ENCODE assay signal across 10 cellular contexts in the genomic region with DNA sequence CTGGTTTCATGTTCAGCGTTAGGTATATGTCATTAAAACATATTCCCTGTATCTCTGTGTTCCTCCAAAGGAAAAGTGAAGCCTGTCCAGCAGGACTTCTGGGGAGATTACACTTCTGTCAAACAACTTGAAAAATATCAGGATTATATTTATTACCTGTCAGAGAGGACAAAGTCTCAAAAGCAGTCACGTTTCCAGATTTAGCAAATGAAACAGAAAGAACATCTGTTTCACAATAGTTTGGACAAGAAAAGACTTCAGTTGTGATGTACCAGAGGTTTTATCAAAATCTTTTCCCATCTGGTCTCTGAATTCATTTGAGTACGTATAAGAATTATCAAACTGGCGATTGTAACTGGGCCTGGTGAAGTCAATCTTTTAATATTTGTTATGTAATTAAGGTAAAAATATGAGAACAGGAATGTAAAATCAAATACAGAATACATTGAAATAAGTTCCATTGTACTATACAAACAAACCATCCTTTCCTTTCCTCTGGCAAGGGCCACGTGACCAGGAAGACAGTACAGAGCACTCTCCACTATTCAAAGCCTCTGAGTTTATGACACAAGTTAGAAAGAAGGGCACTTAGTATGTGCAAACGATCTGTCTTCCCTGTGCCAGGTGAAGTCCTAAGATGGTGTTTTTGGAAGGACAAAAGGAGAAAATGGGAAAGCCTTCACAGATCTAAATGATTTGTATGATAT. TPM values are rescaled to one million over a fixed set of nuclear protein-coding genes. Genes with fewer than 3 reads are reported as not detected.
DNase-seq lines count a peak whose midpoint lies in the region; ATAC-seq and TF ChIP-seq lines count a peak whose summit lies in the region.
"Had no signal": no experiment of that assay in that cellular context is flagged by ENCODE, and none has a peak within 500 bp of the region (broad histone marks: within the 10 kb centered on the region; RNA-seq: fewer than 3 reads in every experiment).

No MANE protein-coding gene starts in this region.

- H3K4me3 ChIP-seq in GM06990 (replicated peaks; ENCODE audit: low read depth, low read length) (peak overlapping the region; percentile 92), neural cell (ENCODE audit: low read length) (peak overlapping the region; percentile 92)
- H3K4me3 ChIP-seq: tibial artery had no signal

- no peak overlapping the region for H3K4me2 ChIP-seq in neural cell (ENCODE audit: low read length)

- DNase-seq in GM06990 (ENCODE audit: extremely low read depth, insufficient read length) (no peak), MV-4-11 (lab: John Stamatoyannopoulos, UW) (peak; percentile 5), KBM-7 (no peak)
- DNase-seq: activated CD4-positive, alpha-beta T cell treated with anti-CD3 and anti-CD28 coated beads for 4 hours; stimulated activated CD4-positive, alpha-beta T cell treated with anti-CD3 and anti-CD28 coated beads, Interleukin-4, amount 100 ng/mL, for 1 hour; tibial artery had no signal

- no peak for TF ChIP-seq EP300 in neural cell (conservative IDR thresholded peaks at IDR 0.05; ENCODE audit: poor library complexity, severe bottlenecking)

- H3K9me2 ChIP-seq in neural cell (ENCODE audit: insufficient read depth, low read length) = no peaks in the 10 kb centered on the region

- H3K27ac ChIP-seq in cingulate gyrus (ENCODE audit: low read depth, low read length) (peak overlapping the region; percentile 10), neural cell (ENCODE audit: low read length) (no peak overlapping the region)

- peaks cover 39% of the 10 kb centered on the region for H3K79me2 ChIP-seq in neural cell (replicated peaks; ENCODE audit: insufficient read depth, low read length)

- in situ Hi-C loops in KBM-7 (cut with MboI; ENCODE audit: low pct_unique_long_range_greater_than_20kb, low sequenced_read_pairs) = no loop called here

- H4K20me1 ChIP-seq in neural cell (ENCODE audit: insufficient read depth) = no peaks in the 10 kb centered on the region

- no peak overlapping the region for H3K9ac ChIP-seq in neural cell (ENCODE audit: low read length)

- TF ChIP-seq CTCF in GM06990 (IDR thresholded peaks at IDR 0.05; ENCODE audit: insufficient read depth, low read length, poor library complexity, severe bottlenecking) (no peak), neural cell (IDR thresholded peaks at IDR 0.05; ENCODE audit: poor library complexity, severe bottlenecking) (no peak)

- H3K9me3 ChIP-seq in neural cell (ENCODE audit: low read length) = no peaks in the 10 kb centered on the region
- H3K9me3 ChIP-seq: tibial artery had no signal

- H2AFZ ChIP-seq in neural cell (ENCODE audit: low read depth, low read length) = no peak overlapping the region

- H3K36me3 ChIP-seq in GM06990 (ENCODE audit: control insufficient read depth, insufficient read depth, low read length) (peaks cover 4% of the 10 kb centered on the region; the same call in 1 of the 2 replicates), neural cell (ENCODE audit: insufficient read depth, low read length) (no peaks in the 10 kb centered on the region)
- H3K36me3 ChIP-seq: tibial artery had no signal

- ATAC-seq in HG02588 (IDR thresholded peaks at IDR 0.05; ENCODE audit: unreplicated experiment) (no peak), GM18909 (IDR thresholded peaks at IDR 0.05; ENCODE audit: poor library complexity, unreplicated experiment) (no peak)

- H3K27me3 ChIP-seq in GM06990 (replicated peaks; ENCODE audit: control insufficient read depth, insufficient read depth, low read length) = no peaks in the 10 kb centered on the region
- H3K27me3 ChIP-seq in neural cell (ENCODE audit: insufficient read depth, low read depth, low read length) = no peaks in the 10 kb centered on the region
- H3K27me3 ChIP-seq: tibial artery had no signal

- no peaks in the 10 kb centered on the region for H3F3A ChIP-seq in neural cell (ENCODE audit: insufficient read depth, low read length, poor library complexity, severe bottlenecking)

- no peak for TF ChIP-seq RAD21 in neural cell (conservative IDR thresholded peaks at IDR 0.05)

TF ChIP-seq in neural cell, 6 proteins besides CTCF, POLR2A, EP300 and RAD21:
- TF ChIP-seq SMC3 (conservative IDR thresholded peaks at IDR 0.05; ENCODE audit: poor library complexity) = no peak
- no peak for TF ChIP-seq POLR2AphosphoS5 (IDR thresholded peaks at IDR 0.05)
- no peak for TF ChIP-seq TAF1 (IDR thresholded peaks at IDR 0.05; ENCODE audit: low read depth)
- TF ChIP-seq EZH2 (IDR thresholded peaks at IDR 0.05; ENCODE audit: borderline replicate concordance, insufficient read depth, low read length, poor library complexity, severe bottlenecking) = no peak
- TF ChIP-seq, protein P1, sequence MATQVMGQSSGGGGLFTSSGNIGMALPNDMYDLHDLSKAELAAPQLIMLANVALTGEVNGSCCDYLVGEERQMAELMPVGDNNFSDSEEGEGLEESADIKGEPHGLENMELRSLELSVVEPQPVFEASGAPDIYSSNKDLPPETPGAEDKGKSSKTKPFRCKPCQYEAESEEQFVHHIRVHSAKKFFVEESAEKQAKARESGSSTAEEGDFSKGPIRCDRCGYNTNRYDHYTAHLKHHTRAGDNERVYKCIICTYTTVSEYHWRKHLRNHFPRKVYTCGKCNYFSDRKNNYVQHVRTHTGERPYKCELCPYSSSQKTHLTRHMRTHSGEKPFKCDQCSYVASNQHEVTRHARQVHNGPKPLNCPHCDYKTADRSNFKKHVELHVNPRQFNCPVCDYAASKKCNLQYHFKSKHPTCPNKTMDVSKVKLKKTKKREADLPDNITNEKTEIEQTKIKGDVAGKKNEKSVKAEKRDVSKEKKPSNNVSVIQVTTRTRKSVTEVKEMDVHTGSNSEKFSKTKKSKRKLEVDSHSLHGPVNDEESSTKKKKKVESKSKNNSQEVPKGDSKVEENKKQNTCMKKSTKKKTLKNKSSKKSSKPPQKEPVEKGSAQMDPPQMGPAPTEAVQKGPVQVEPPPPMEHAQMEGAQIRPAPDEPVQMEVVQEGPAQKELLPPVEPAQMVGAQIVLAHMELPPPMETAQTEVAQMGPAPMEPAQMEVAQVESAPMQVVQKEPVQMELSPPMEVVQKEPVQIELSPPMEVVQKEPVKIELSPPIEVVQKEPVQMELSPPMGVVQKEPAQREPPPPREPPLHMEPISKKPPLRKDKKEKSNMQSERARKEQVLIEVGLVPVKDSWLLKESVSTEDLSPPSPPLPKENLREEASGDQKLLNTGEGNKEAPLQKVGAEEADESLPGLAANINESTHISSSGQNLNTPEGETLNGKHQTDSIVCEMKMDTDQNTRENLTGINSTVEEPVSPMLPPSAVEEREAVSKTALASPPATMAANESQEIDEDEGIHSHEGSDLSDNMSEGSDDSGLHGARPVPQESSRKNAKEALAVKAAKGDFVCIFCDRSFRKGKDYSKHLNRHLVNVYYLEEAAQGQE (IDR thresholded peaks at IDR 0.05; ENCODE audit: borderline replicate concordance) = no peak
- TF ChIP-seq MXI1 (conservative IDR thresholded peaks at IDR 0.05; ENCODE audit: poor library complexity, severe bottlenecking) = no peak
TF ChIP-seq in neural cell: peak in this region for 0.

RNA-seq across cellular contexts. Expression of a gene that starts 3.2 kb away (rescaled TPM):
- polyA plus RNA-seq in neural cell = 116 and 120 TPM in 2 replicates
- 80.5 and 80.6 TPM in 2 replicates for polyA minus RNA-seq in neural cell

RNA-seq across cellular contexts. Expression of a gene that starts 3.5 kb away (rescaled TPM):
- 23.6 and 29.8 TPM in 2 replicates for polyA plus RNA-seq in neural cell
- 19.2 and 25.7 TPM in 2 replicates for polyA minus RNA-seq in neural cell
